9 cellular contexts compared by ENCODE assay signal in the genomic region with DNA sequence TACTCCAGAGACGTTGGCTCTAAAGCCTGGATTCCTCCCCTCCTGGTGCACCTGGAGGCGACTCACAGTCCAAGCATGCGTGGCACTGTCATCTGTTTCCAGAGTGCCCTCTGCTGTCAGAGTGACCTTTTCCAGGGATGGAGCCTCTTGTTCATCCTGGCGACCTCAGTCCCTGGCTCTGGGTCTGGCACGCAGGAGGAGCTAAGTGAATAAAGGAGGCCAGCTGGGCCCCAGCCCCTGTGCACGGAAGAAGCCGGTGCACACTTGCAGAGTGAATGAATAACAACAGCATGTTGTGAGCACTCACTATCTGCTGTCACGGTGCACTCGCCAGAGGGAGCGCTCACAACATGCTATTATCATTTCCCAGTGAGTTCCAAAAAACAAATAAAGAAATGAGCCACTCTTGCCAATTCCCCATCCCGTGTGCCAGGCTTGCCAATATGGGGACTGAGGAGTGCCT. TPM values are rescaled to one million over a fixed set of nuclear protein-coding genes. Genes with fewer than 3 reads are reported as not detected.
A peak's percentile ranks its signal among the peaks of the same experiment; 100 is the strongest.
DNase-seq lines count a peak whose midpoint lies in the region; ATAC-seq and TF ChIP-seq lines count a peak whose summit lies in the region.
"Had no signal": no experiment of that assay in that cellular context is flagged by ENCODE, and none has a peak within 500 bp of the region (broad histone marks: within the 10 kb centered on the region; RNA-seq: fewer than 3 reads in every experiment).

No MANE protein-coding gene starts in this region.

- H3K27me3 ChIP-seq in dorsolateral prefrontal cortex, result no peaks in the 10 kb centered on the region

- peak overlapping the region in 21 of 59 donors; percentile 12 to 82 (median 48) for H3K27ac ChIP-seq in dorsolateral prefrontal cortex

- peak; percentile 30 for DNase-seq in DMS53 treated with DMSO at 0.1 percent for 48 hours (lab: John Stamatoyannopoulos, UW; ENCODE audit: unreplicated experiment)
- peak; percentile 69 for DNase-seq in NCI-H2029 treated with DMSO at 0.1 percent for 48 hours (lab: John Stamatoyannopoulos, UW)
- DNase-seq in dorsolateral prefrontal cortex, result peak; percentile 50 to 82 (median 71)
- peak; percentile 24 for DNase-seq in mucosa of gallbladder (ENCODE audit: low spot score)
- DNase-seq in activated effector memory CD4-positive, alpha-beta T cell treated with anti-CD3 and anti-CD28 coated beads, Interleukin-2, amount 50 U/mL, for 16 hours, result no peak
- no peak for DNase-seq in NCI-H226
- no peak for DNase-seq in D341Med (ENCODE audit: low spot score)
- DNase-seq: activated CD4-positive, alpha-beta memory T cell treated with anti-CD3 and anti-CD28 coated beads, Interleukin-2, amount 10 ng/mL, durations not matched to agents 7 days and 5 days had no signal

- no peak for ATAC-seq in GM19395 (IDR thresholded peaks at IDR 0.05; ENCODE audit: unreplicated experiment)

- TF ChIP-seq CTCF in dorsolateral prefrontal cortex (IDR thresholded peaks at IDR 0.05 in 54 of 56, conservative IDR thresholded peaks at IDR 0.05 in 2 of 56; ENCODE audit: low read depth in 1 of 56, partially characterized antibody in 56 of 56), result peak; percentile 39 to 91 (median 72)

- no peak overlapping the region for H3K4me3 ChIP-seq in dorsolateral prefrontal cortex

- intact Hi-C loops in dorsolateral prefrontal cortex (cut with DNase I), result loop anchor here (1.0 to 10.0 kb wide), 9 partner anchors 95 to 342 kb away; partner anchors contain the start of gene SORCS2 (in 2 of the 2)

RNA-seq across cellular contexts. Expression of gene PSAPL1, which starts 27.8 kb away (rescaled TPM):
- total RNA-seq in dorsolateral prefrontal cortex (not detected), mucosa of gallbladder (not detected)
- total RNA-seq: activated CD4-positive, alpha-beta memory T cell treated with anti-CD3 and anti-CD28 coated beads, Interleukin-2, amount 10 ng/mL, durations not matched to agents 7 days and 5 days had no signal

Comparison
In these comparisons a context has a peak if more than half of its experiments do, and no peak if none do; other contexts are left out.
1. DNase-seq: peak in DMS53 treated with DMSO at 0.1 percent for 48 hours (single experiment), NCI-H2029 treated with DMSO at 0.1 percent for 48 hours (single experiment), dorsolateral prefrontal cortex (10 of 10) and mucosa of gallbladder (single experiment); none in activated effector memory CD4-positive, alpha-beta T cell treated with anti-CD3 and anti-CD28 coated beads, Interleukin-2, amount 50 U/mL, for 16 hours (single experiment), NCI-H226 (single experiment) and D341Med (single experiment).